In genomic region chr11:9903579-9903978, GRCh38 we compare ENCODE assay signal across 22 cellular contexts.
DNase-seq lines count a peak whose midpoint lies in the region; ATAC-seq and TF ChIP-seq lines count a peak whose summit lies in the region.
"Had no signal": no experiment of that assay in that cellular context is flagged by ENCODE, and none has a peak within 500 bp of the region (broad histone marks: within the 10 kb centered on the region; RNA-seq: fewer than 3 reads in every experiment).

No MANE protein-coding gene starts in this region.

- H3K27me3 Mint-ChIP-seq in HFFc6 (ENCODE audit: insufficient read depth) (peaks cover 2% of the 10 kb centered on the region; the same call in 1 of the 2 replicates), chondrocyte (ENCODE audit: low read depth) (no peaks in the 10 kb centered on the region)
- no peaks in the 10 kb centered on the region for H3K27me3 Mint-ChIP-seq in activated naive CD4-positive, alpha-beta T cell treated with anti-CD3 and anti-CD28 coated beads, Interleukin-2, amount 10 ng/mL, durations not matched to agents 7 days and 5 days
- H3K27me3 Mint-ChIP-seq: IgD-negative memory B cell had no signal

- no peak overlapping the region for H3K4me3 Mint-ChIP-seq in HFFc6
- no peak overlapping the region for H3K4me3 Mint-ChIP-seq in chondrocyte (ENCODE audit: unreplicated experiment)
- H3K4me3 Mint-ChIP-seq in activated naive CD4-positive, alpha-beta T cell treated with anti-CD3 and anti-CD28 coated beads, Interleukin-2, amount 10 ng/mL, durations not matched to agents 7 days and 5 days: no peak overlapping the region
- H3K4me3 Mint-ChIP-seq: CD8-positive, alpha-beta T cell had no signal

- H3K36me3 ChIP-seq in Panc1 (ENCODE audit: control insufficient read depth, insufficient read depth, low read length): no peaks in the 10 kb centered on the region
- H3K36me3 ChIP-seq: Peyer's patch had no signal

- H3K9me3 ChIP-seq in Panc1 (ENCODE audit: control insufficient read depth, insufficient read depth, low read depth, low read length): peaks cover 11% of the 10 kb centered on the region; the same call in 1 of the 2 replicates
- H3K9me3 ChIP-seq: BLaER1 treated with 17β-estradiol and CSF1 and Interleukin-3, amounts not matched to agents 10 nM and 100 nM; Peyer's patch; SJCRH30 had no signal

- POLR2A ChIA-PET in Panc1 (lab: Charles Lee): interaction anchor here (0.6 kb wide), 1 partner anchor 221 kb away, joined by 12 read pairs; no protein-coding TSS in a partner anchor

- DNase-seq in HFFc6 (no peak), Panc1 (ENCODE audit: low read depth, low spot score) (no peak), chondrocyte (ENCODE audit: low spot score) (no peak), OCI-M2 (lab: John Stamatoyannopoulos, UW; ENCODE audit: unreplicated experiment) (no peak), NCI-H510A treated with DMSO at 0.1 percent for 48 hours (lab: John Stamatoyannopoulos, UW) (no peak), DMS53 (lab: John Stamatoyannopoulos, UW) (no peak)
- DNase-seq in activated naive CD4-positive, alpha-beta T cell treated with anti-CD3 and anti-CD28 coated beads, Interleukin-2, amount 10 ng/mL, durations not matched to agents 7 days and 5 days: no peak
- DNase-seq: ACHN; CD8-positive, alpha-beta T cell; EL; GF-D8; H7; Karpas-422; MV-4-11; NCI-H1694; NCI-H446; NCI-H526 treated with DMSO at 0.1 percent for 48 hours; Peyer's patch; SJCRH30 had no signal

- H3K27ac ChIP-seq in Panc1 (ENCODE audit: low read length): peak overlapping the region; percentile 100
- H3K27ac ChIP-seq: BLaER1 treated with 17β-estradiol and CSF1 and Interleukin-3, amounts not matched to agents 10 nM and 100 nM; HL-60; Peyer's patch; SJCRH30 had no signal

- H3K4me3 ChIP-seq in Panc1 (ENCODE audit: low read depth in 2 of 2, low read length in 2 of 2): no peak overlapping the region
- H3K4me3 ChIP-seq: BLaER1 treated with 17β-estradiol and CSF1 and Interleukin-3, amounts not matched to agents 10 nM and 100 nM; Peyer's patch; SJCRH30 had no signal

- H3K27ac Mint-ChIP-seq in HFFc6: peak overlapping the region; percentile 91
- H3K27ac Mint-ChIP-seq in chondrocyte (ENCODE audit: unreplicated experiment): peak overlapping the region; percentile 32
- no peak overlapping the region for H3K27ac Mint-ChIP-seq in activated naive CD4-positive, alpha-beta T cell treated with anti-CD3 and anti-CD28 coated beads, Interleukin-2, amount 10 ng/mL, durations not matched to agents 7 days and 5 days
- H3K27ac Mint-ChIP-seq: CD8-positive, alpha-beta T cell; IgD-negative memory B cell had no signal

- no peak for TF ChIP-seq CTCF in HFFc6 (IDR thresholded peaks at IDR 0.05)
- TF ChIP-seq CTCF in Panc1 (IDR thresholded peaks at IDR 0.05): no peak
- no peak for TF ChIP-seq CTCF in chondrocyte (IDR thresholded peaks at IDR 0.05)

- H3K27me3 ChIP-seq in Panc1 (ENCODE audit: control insufficient read depth, insufficient read depth, low read length): no peaks in the 10 kb centered on the region
- H3K27me3 ChIP-seq: BLaER1 treated with 17β-estradiol and CSF1 and Interleukin-3, amounts not matched to agents 10 nM and 100 nM; Peyer's patch; SJCRH30 had no signal

- peaks cover 88% of the 10 kb centered on the region for H3K4me1 Mint-ChIP-seq in HFFc6 (ENCODE audit: low read depth)
- peaks cover 75% of the 10 kb centered on the region for H3K4me1 Mint-ChIP-seq in chondrocyte (ENCODE audit: low read depth)
- H3K4me1 Mint-ChIP-seq in activated naive CD4-positive, alpha-beta T cell treated with anti-CD3 and anti-CD28 coated beads, Interleukin-2, amount 10 ng/mL, durations not matched to agents 7 days and 5 days: no peaks in the 10 kb centered on the region

- BruUV-seq in Panc1 (replicated peaks; lab: Mats Ljungman, UMichigan): no TSS peak

- H3K36me3 Mint-ChIP-seq in HFFc6 (ENCODE audit: low read depth) (peaks cover 40% of the 10 kb centered on the region), chondrocyte (ENCODE audit: low read depth) (peaks cover 2% of the 10 kb centered on the region)
- no peaks in the 10 kb centered on the region for H3K36me3 Mint-ChIP-seq in activated naive CD4-positive, alpha-beta T cell treated with anti-CD3 and anti-CD28 coated beads, Interleukin-2, amount 10 ng/mL, durations not matched to agents 7 days and 5 days
- H3K36me3 Mint-ChIP-seq: CD8-positive, alpha-beta T cell had no signal

- in situ Hi-C loops in Panc1 (cut with HindIII; ENCODE audit: low pct_unique_long_range_greater_than_20kb, low sequenced_read_pairs): no loop called here

- peaks cover 5% of the 10 kb centered on the region; the same call in 1 of the 2 replicates for H3K9me3 Mint-ChIP-seq in HFFc6
- H3K9me3 Mint-ChIP-seq in chondrocyte (ENCODE audit: low read depth): no peaks in the 10 kb centered on the region
- H3K9me3 Mint-ChIP-seq in activated naive CD4-positive, alpha-beta T cell treated with anti-CD3 and anti-CD28 coated beads, Interleukin-2, amount 10 ng/mL, durations not matched to agents 7 days and 5 days: no peaks in the 10 kb centered on the region
- H3K9me3 Mint-ChIP-seq: CD8-positive, alpha-beta T cell; IgD-negative memory B cell had no signal

- intact Hi-C loops in Panc1 (cut with micrococcal nuclease; ENCODE audit: unreplicated experiment): no loop called here

- no peak for ATAC-seq in Panc1
- ATAC-seq: CD8-positive, alpha-beta T cell had no signal

- CTCF ChIA-PET in Panc1 (lab: Charles Lee): no interaction called here
- CTCF ChIA-PET in activated naive CD4-positive, alpha-beta T cell treated with anti-CD3 and anti-CD28 coated beads, Interleukin-2, amount 10 ng/mL, durations not matched to agents 7 days and 5 days (lab: Charles Lee): no interaction called here

- H3K4me1 ChIP-seq in Panc1 (ENCODE audit: control insufficient read depth, insufficient read depth, low read length): peaks cover 29% of the 10 kb centered on the region
- H3K4me1 ChIP-seq: Peyer's patch had no signal
